ENCODE assay signal across 1 cellular context in the genomic region with DNA sequence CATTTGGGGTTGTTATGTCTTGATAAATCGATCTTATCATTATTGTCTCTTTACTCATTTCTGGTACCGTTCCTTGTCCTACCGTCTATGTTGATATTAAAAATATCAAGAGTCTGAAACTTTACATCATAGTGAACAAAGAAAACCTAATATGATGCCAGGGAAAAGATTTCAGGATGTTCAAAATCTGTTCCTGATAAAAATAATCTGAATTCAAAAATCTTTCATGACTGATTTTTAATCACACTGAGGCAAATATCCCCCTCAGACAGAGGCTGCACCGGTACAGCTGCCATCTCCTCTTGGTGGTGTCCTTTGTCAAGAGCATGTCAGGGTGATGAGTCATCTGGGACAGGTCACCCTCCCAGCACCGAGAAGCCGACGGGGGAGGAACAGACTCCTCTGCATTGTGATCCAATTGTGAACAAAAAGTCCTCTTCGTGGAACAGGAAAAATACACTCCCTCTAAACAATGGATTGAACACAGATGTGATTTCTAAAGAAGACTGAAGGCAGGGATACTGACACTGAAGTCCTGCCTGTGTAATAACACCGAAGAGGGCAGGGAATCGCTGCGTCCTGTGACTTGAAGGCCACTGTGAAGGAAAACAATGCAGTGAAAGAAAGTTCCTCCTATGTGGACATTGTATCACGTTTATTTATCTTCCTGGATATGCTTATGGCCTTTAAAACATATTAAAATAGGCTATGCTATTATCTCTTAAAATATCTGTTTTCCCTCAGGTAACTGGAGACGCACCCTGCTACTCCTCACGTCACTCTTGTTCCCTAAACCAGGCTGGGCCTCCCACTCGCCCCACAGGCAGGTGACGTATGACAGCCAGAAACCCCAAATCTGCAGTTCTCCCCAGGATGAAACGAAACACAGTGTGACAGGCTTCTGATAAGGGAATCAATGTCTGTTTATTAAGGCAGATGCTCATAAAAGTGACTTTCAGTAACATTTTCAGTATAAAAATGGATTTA.
TF ChIP-seq lines count a peak whose summit lies in the region.

No MANE protein-coding gene starts in this region.

TF ChIP-seq in WTC11, 78 proteins besides CTCF, POLR2A, EP300 and RAD21 (continued from another document):
- TF ChIP-seq, protein P1, sequence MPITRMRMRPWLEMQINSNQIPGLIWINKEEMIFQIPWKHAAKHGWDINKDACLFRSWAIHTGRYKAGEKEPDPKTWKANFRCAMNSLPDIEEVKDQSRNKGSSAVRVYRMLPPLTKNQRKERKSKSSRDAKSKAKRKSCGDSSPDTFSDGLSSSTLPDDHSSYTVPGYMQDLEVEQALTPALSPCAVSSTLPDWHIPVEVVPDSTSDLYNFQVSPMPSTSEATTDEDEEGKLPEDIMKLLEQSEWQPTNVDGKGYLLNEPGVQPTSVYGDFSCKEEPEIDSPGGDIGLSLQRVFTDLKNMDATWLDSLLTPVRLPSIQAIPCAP (CRISPR knock-in tag; IDR thresholded peaks at IDR 0.05): no peak
- TF ChIP-seq, protein P2, sequence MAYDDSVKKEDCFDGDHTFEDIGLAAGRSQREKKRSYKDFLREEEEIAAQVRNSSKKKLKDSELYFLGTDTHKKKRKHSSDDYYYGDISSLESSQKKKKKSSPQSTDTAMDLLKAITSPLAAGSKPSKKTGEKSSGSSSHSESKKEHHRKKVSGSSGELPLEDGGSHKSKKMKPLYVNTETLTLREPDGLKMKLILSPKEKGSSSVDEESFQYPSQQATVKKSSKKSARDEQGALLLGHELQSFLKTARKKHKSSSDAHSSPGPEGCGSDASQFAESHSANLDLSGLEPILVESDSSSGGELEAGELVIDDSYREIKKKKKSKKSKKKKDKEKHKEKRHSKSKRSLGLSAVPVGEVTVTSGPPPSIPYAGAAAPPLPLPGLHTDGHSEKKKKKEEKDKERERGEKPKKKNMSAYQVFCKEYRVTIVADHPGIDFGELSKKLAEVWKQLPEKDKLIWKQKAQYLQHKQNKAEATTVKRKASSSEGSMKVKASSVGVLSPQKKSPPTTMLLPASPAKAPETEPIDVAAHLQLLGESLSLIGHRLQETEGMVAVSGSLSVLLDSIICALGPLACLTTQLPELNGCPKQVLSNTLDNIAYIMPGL (CRISPR knock-in tag; IDR thresholded peaks at IDR 0.05): no peak
- TF ChIP-seq RORB (CRISPR knock-in tag; IDR thresholded peaks at IDR 0.05): no peak
- TF ChIP-seq ZNF425 (CRISPR knock-in tag; conservative IDR thresholded peaks at IDR 0.05): no peak
- TF ChIP-seq, protein P3, sequence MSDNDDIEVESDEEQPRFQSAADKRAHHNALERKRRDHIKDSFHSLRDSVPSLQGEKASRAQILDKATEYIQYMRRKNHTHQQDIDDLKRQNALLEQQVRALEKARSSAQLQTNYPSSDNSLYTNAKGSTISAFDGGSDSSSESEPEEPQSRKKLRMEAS (CRISPR knock-in tag; IDR thresholded peaks at IDR 0.05): no peak
